1 cellular context compared by ENCODE assay signal in the genomic region with DNA sequence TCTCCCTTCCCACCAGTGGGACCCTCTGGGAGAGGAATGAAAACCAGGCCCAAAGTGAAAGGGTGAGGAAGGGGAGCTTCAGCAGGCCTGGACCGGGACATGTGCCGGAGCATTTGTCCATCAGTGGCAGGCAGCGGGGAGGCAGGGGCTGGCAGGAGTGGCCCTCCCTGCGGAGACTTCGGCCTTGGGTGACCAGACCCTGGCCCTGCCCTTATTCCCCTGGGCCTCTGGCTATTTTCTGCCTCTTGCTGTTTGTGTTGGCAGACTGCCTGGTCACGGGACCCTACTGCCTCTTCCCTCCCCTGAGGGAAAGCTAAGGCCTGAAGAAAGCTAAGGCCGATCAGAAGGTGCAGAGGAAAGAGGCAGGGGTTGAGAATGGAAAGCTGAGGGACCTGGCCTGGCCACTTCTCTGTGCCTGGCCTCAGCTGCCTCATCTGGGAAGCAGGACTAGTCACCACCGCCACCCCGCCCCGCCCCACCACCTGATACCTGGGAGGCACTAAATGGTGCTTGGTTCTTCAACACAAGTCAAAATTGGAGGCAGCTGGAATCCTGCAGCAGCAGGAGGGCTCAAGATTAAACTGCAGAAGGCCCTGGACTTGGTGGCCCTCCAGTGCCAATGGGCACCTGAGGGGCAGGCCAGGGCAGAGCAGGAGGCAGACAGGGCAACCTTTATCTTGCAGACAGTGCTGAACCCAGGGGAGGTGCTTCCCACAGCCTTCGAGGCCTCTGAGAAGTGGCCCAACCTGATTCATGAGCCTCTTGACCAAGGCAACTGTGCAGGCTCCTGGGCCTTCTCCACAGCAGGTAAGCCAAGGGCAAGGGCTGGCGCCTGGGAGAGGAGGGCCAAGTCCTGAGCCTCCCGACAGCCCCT.
TF ChIP-seq lines count a peak whose summit lies in the region.

No MANE protein-coding gene starts in this region.

TF ChIP-seq in HepG2, 621 proteins besides CTCF, POLR2A, EP300 and RAD21 (continued from another document):
- TF ChIP-seq ARID2 (CRISPR knock-in tag; IDR thresholded peaks at IDR 0.05; ENCODE audit: borderline replicate concordance) (no peak), ZNF670 (CRISPR knock-in tag; IDR thresholded peaks at IDR 0.05; ENCODE audit: borderline replicate concordance) (no peak), ZNF549 (CRISPR knock-in tag; IDR thresholded peaks at IDR 0.05) (no peak), HES4 (CRISPR knock-in tag; IDR thresholded peaks at IDR 0.05; ENCODE audit: borderline replicate concordance) (no peak), PRMT3 (CRISPR knock-in tag; IDR thresholded peaks at IDR 0.05; ENCODE audit: borderline replicate concordance, low read depth) (no peak), RAD51 (IDR thresholded peaks at IDR 0.05; ENCODE audit: borderline replicate concordance) (no peak), KDM5B (CRISPR knock-in tag; IDR thresholded peaks at IDR 0.05; ENCODE audit: borderline replicate concordance) (no peak), ZSCAN21 (CRISPR knock-in tag; IDR thresholded peaks at IDR 0.05; ENCODE audit: borderline replicate concordance) (0 out of 2 replicates have a peak, but pooled peaks have one; percentile 36), SP5 (CRISPR knock-in tag; IDR thresholded peaks at IDR 0.05; ENCODE audit: borderline replicate concordance, low read depth) (peak; percentile 48; the same call in 1 of the 2 replicates), MED1 (CRISPR knock-in tag; IDR thresholded peaks at IDR 0.05) (peak; percentile 63; the same call in 1 of the 2 replicates), ASH2L (IDR thresholded peaks at IDR 0.05; ENCODE audit: insufficient read length, low read depth, low read length) (no peak), ZNF460 (CRISPR knock-in tag; IDR thresholded peaks at IDR 0.05; ENCODE audit: borderline replicate concordance) (no peak), NCOA5 (CRISPR knock-in tag; IDR thresholded peaks at IDR 0.05) (no peak), MEIS1 (CRISPR knock-in tag; IDR thresholded peaks at IDR 0.05; ENCODE audit: borderline replicate concordance) (peak; percentile 55; the same call in 1 of the 2 replicates), BHLHE40 (IDR thresholded peaks at IDR 0.05; ENCODE audit: low read length) (peak; percentile 84), SIX4 (CRISPR knock-in tag; IDR thresholded peaks at IDR 0.05) (no peak), IKZF1 (IDR thresholded peaks at IDR 0.05) (no peak), SOX13 (IDR thresholded peaks at IDR 0.05) (no peak), SOX13 (CRISPR knock-in tag; conservative IDR thresholded peaks at IDR 0.05 in 1 of 2, IDR thresholded peaks at IDR 0.05 in 1 of 2) (peak in 1 of 2 experiments; percentile 74; a peak in 2 of 4 replicates), ZNF589 (CRISPR knock-in tag; conservative IDR thresholded peaks at IDR 0.05) (no peak), KAT7 (CRISPR knock-in tag; IDR thresholded peaks at IDR 0.05; ENCODE audit: borderline replicate concordance) (no peak), ZNF569 (CRISPR knock-in tag; IDR thresholded peaks at IDR 0.05; ENCODE audit: borderline replicate concordance) (no peak), ZNF616 (CRISPR knock-in tag; IDR thresholded peaks at IDR 0.05; ENCODE audit: low read depth) (no peak)
- TF ChIP-seq, protein P1, sequence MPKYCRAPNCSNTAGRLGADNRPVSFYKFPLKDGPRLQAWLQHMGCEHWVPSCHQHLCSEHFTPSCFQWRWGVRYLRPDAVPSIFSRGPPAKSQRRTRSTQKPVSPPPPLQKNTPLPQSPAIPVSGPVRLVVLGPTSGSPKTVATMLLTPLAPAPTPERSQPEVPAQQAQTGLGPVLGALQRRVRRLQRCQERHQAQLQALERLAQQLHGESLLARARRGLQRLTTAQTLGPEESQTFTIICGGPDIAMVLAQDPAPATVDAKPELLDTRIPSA (CRISPR knock-in tag; IDR thresholded peaks at IDR 0.05; ENCODE audit: borderline replicate concordance), result no peak
- TF ChIP-seq, protein P2, sequence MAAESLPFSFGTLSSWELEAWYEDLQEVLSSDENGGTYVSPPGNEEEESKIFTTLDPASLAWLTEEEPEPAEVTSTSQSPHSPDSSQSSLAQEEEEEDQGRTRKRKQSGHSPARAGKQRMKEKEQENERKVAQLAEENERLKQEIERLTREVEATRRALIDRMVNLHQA (CRISPR knock-in tag; IDR thresholded peaks at IDR 0.05), result no peak
- TF ChIP-seq, protein P3, sequence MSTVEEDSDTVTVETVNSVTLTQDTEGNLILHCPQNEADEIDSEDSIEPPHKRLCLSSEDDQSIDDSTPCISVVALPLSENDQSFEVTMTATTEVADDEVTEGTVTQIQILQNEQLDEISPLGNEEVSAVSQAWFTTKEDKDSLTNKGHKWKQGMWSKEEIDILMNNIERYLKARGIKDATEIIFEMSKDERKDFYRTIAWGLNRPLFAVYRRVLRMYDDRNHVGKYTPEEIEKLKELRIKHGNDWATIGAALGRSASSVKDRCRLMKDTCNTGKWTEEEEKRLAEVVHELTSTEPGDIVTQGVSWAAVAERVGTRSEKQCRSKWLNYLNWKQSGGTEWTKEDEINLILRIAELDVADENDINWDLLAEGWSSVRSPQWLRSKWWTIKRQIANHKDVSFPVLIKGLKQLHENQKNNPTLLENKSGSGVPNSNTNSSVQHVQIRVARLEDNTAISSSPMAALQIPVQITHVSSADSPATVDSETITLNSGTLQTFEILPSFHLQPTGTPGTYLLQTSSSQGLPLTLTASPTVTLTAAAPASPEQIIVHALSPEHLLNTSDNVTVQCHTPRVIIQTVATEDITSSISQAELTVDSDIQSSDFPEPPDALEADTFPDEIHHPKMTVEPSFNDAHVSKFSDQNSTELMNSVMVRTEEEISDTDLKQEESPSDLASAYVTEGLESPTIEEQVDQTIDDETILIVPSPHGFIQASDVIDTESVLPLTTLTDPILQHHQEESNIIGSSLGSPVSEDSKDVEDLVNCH (CRISPR knock-in tag; IDR thresholded peaks at IDR 0.05), result no peak
- TF ChIP-seq, protein P4, sequence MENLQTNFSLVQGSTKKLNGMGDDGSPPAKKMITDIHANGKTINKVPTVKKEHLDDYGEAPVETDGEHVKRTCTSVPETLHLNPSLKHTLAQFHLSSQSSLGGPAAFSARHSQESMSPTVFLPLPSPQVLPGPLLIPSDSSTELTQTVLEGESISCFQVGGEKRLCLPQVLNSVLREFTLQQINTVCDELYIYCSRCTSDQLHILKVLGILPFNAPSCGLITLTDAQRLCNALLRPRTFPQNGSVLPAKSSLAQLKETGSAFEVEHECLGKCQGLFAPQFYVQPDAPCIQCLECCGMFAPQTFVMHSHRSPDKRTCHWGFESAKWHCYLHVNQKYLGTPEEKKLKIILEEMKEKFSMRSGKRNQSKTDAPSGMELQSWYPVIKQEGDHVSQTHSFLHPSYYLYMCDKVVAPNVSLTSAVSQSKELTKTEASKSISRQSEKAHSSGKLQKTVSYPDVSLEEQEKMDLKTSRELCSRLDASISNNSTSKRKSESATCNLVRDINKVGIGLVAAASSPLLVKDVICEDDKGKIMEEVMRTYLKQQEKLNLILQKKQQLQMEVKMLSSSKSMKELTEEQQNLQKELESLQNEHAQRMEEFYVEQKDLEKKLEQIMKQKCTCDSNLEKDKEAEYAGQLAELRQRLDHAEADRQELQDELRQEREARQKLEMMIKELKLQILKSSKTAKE (CRISPR knock-in tag; IDR thresholded peaks at IDR 0.05; ENCODE audit: borderline replicate concordance), result peak; percentile 26; the same call in 1 of the 2 replicates
- TF ChIP-seq, protein P5, sequence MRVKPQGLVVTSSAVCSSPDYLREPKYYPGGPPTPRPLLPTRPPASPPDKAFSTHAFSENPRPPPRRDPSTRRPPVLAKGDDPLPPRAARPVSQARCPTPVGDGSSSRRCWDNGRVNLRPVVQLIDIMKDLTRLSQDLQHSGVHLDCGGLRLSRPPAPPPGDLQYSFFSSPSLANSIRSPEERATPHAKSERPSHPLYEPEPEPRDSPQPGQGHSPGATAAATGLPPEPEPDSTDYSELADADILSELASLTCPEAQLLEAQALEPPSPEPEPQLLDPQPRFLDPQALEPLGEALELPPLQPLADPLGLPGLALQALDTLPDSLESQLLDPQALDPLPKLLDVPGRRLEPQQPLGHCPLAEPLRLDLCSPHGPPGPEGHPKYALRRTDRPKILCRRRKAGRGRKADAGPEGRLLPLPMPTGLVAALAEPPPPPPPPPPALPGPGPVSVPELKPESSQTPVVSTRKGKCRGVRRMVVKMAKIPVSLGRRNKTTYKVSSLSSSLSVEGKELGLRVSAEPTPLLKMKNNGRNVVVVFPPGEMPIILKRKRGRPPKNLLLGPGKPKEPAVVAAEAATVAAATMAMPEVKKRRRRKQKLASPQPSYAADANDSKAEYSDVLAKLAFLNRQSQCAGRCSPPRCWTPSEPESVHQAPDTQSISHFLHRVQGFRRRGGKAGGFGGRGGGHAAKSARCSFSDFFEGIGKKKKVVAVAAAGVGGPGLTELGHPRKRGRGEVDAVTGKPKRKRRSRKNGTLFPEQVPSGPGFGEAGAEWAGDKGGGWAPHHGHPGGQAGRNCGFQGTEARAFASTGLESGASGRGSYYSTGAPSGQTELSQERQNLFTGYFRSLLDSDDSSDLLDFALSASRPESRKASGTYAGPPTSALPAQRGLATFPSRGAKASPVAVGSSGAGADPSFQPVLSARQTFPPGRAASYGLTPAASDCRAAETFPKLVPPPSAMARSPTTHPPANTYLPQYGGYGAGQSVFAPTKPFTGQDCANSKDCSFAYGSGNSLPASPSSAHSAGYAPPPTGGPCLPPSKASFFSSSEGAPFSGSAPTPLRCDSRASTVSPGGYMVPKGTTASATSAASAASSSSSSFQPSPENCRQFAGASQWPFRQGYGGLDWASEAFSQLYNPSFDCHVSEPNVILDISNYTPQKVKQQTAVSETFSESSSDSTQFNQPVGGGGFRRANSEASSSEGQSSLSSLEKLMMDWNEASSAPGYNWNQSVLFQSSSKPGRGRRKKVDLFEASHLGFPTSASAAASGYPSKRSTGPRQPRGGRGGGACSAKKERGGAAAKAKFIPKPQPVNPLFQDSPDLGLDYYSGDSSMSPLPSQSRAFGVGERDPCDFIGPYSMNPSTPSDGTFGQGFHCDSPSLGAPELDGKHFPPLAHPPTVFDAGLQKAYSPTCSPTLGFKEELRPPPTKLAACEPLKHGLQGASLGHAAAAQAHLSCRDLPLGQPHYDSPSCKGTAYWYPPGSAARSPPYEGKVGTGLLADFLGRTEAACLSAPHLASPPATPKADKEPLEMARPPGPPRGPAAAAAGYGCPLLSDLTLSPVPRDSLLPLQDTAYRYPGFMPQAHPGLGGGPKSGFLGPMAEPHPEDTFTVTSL (CRISPR knock-in tag; IDR thresholded peaks at IDR 0.05; ENCODE audit: borderline replicate concordance), result no peak
- TF ChIP-seq, protein P6, sequence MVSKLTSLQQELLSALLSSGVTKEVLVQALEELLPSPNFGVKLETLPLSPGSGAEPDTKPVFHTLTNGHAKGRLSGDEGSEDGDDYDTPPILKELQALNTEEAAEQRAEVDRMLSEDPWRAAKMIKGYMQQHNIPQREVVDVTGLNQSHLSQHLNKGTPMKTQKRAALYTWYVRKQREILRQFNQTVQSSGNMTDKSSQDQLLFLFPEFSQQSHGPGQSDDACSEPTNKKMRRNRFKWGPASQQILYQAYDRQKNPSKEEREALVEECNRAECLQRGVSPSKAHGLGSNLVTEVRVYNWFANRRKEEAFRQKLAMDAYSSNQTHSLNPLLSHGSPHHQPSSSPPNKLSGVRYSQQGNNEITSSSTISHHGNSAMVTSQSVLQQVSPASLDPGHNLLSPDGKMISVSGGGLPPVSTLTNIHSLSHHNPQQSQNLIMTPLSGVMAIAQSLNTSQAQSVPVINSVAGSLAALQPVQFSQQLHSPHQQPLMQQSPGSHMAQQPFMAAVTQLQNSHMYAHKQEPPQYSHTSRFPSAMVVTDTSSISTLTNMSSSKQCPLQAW (CRISPR knock-in tag; IDR thresholded peaks at IDR 0.05), result peak; percentile 47; the same call in 1 of the 2 replicates
- TF ChIP-seq, protein P7, sequence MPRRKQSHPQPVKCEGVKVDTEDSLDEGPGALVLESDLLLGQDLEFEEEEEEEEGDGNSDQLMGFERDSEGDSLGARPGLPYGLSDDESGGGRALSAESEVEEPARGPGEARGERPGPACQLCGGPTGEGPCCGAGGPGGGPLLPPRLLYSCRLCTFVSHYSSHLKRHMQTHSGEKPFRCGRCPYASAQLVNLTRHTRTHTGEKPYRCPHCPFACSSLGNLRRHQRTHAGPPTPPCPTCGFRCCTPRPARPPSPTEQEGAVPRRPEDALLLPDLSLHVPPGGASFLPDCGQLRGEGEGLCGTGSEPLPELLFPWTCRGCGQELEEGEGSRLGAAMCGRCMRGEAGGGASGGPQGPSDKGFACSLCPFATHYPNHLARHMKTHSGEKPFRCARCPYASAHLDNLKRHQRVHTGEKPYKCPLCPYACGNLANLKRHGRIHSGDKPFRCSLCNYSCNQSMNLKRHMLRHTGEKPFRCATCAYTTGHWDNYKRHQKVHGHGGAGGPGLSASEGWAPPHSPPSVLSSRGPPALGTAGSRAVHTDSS (CRISPR knock-in tag; conservative IDR thresholded peaks at IDR 0.05), result no peak
- TF ChIP-seq, protein P8, sequence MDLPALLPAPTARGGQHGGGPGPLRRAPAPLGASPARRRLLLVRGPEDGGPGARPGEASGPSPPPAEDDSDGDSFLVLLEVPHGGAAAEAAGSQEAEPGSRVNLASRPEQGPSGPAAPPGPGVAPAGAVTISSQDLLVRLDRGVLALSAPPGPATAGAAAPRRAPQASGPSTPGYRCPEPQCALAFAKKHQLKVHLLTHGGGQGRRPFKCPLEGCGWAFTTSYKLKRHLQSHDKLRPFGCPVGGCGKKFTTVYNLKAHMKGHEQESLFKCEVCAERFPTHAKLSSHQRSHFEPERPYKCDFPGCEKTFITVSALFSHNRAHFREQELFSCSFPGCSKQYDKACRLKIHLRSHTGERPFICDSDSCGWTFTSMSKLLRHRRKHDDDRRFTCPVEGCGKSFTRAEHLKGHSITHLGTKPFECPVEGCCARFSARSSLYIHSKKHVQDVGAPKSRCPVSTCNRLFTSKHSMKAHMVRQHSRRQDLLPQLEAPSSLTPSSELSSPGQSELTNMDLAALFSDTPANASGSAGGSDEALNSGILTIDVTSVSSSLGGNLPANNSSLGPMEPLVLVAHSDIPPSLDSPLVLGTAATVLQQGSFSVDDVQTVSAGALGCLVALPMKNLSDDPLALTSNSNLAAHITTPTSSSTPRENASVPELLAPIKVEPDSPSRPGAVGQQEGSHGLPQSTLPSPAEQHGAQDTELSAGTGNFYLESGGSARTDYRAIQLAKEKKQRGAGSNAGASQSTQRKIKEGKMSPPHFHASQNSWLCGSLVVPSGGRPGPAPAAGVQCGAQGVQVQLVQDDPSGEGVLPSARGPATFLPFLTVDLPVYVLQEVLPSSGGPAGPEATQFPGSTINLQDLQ (CRISPR knock-in tag; IDR thresholded peaks at IDR 0.05), result no peak
- TF ChIP-seq, protein P9, sequence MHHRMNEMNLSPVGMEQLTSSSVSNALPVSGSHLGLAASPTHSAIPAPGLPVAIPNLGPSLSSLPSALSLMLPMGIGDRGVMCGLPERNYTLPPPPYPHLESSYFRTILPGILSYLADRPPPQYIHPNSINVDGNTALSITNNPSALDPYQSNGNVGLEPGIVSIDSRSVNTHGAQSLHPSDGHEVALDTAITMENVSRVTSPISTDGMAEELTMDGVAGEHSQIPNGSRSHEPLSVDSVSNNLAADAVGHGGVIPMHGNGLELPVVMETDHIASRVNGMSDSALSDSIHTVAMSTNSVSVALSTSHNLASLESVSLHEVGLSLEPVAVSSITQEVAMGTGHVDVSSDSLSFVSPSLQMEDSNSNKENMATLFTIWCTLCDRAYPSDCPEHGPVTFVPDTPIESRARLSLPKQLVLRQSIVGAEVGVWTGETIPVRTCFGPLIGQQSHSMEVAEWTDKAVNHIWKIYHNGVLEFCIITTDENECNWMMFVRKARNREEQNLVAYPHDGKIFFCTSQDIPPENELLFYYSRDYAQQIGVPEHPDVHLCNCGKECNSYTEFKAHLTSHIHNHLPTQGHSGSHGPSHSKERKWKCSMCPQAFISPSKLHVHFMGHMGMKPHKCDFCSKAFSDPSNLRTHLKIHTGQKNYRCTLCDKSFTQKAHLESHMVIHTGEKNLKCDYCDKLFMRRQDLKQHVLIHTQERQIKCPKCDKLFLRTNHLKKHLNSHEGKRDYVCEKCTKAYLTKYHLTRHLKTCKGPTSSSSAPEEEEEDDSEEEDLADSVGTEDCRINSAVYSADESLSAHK (CRISPR knock-in tag; IDR thresholded peaks at IDR 0.05; ENCODE audit: borderline replicate concordance), result no peak
TF ChIP-seq in HepG2: peak in this region for 55.
